In the genomic region with DNA sequence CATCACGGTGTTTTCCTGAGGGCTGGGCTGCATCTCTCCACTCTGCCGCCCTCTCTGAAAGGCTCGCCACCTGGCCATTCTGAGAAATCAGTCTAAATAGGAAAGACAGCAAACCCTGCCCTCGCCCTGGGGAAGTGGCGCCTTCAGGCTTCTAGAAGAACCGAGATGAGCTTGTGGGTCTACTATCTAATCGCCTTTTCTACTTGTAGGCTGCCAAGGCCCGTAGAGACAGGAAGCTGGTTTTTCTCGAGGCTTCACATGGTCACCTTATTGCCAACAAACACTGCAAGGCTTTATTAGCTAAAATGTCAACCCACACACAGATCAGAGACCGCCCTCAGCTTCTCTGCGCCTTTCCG, we compare ENCODE assay signal across 11 cellular contexts. TPM values are rescaled to one million over a fixed set of nuclear protein-coding genes. Genes with fewer than 3 reads are reported as not detected.
DNase-seq lines count a peak whose midpoint lies in the region; ATAC-seq and TF ChIP-seq lines count a peak whose summit lies in the region.
"Had no signal": no experiment of that assay in that cellular context is flagged by ENCODE, and none has a peak within 500 bp of the region (broad histone marks: within the 10 kb centered on the region; RNA-seq: fewer than 3 reads in every experiment).

No MANE protein-coding gene starts in this region.

- H3K4me3 Mint-ChIP-seq in activated CD4-positive, alpha-beta T cell treated with anti-CD3 and anti-CD28 coated beads for 36 hours: no peak overlapping the region

- no peaks in the 10 kb centered on the region for H3K4me1 Mint-ChIP-seq in activated CD4-positive, alpha-beta T cell treated with anti-CD3 and anti-CD28 coated beads for 36 hours

- peaks cover 47% of the 10 kb centered on the region for H3K36me3 Mint-ChIP-seq in activated CD4-positive, alpha-beta T cell treated with anti-CD3 and anti-CD28 coated beads for 36 hours (ENCODE audit: low read depth)

- H3K4me3 ChIP-seq in lower lobe of right lung: no peak overlapping the region

- TF ChIP-seq CTCF in lower lobe of right lung (IDR thresholded peaks at IDR 0.05): no peak

- H3K36me3 ChIP-seq in lower lobe of right lung: peaks cover 58% of the 10 kb centered on the region

- POLR2A ChIA-PET in activated CD4-positive, alpha-beta T cell treated with anti-CD3 and anti-CD28 coated beads for 36 hours (lab: Charles Lee): no interaction called here

- CTCF ChIA-PET in activated CD4-positive, alpha-beta T cell treated with anti-CD3 and anti-CD28 coated beads for 36 hours (lab: Charles Lee): interaction anchor here (0.6 to 1.3 kb wide), 3 partner anchors 25 to 144 kb away, joined by 3 read pairs; no protein-coding TSS in a partner anchor

- DNase-seq in lower lobe of right lung: no peak
- no peak for DNase-seq in KBM-7
- DNase-seq in activated CD4-positive, alpha-beta T cell treated with anti-CD3 and anti-CD28 coated beads for 36 hours: no peak
- DNase-seq in NCI-H226: no peak
- no peak for DNase-seq in DMS53 treated with DMSO at 0.1 percent for 48 hours (lab: John Stamatoyannopoulos, UW; ENCODE audit: unreplicated experiment)
- DNase-seq: kidney glomerular epithelial cell, SHP77 had no signal

- H3K27ac ChIP-seq in lower lobe of right lung: peak overlapping the region; percentile 31

- in situ Hi-C loops in KBM-7 (cut with MboI; ENCODE audit: low pct_unique_long_range_greater_than_20kb, low sequenced_read_pairs): no loop called here

- intact Hi-C loops in lower lobe of right lung (cut with DNase I): no loop called here
- intact Hi-C loops in activated CD4-positive, alpha-beta T cell treated with anti-CD3 and anti-CD28 coated beads for 36 hours (cut with DNase I, micrococcal nuclease): no loop called here

- H3K9me3 Mint-ChIP-seq in activated CD4-positive, alpha-beta T cell treated with anti-CD3 and anti-CD28 coated beads for 36 hours (ENCODE audit: low read depth): no peaks in the 10 kb centered on the region
- H3K9me3 Mint-ChIP-seq: activated T-helper 2 cell treated with anti-CD3 and anti-CD28 coated beads, Interferon-gamma antibody, Interleukin-2, Interleukin-4, amounts not matched to agents 10 μg/mL and 5 μg/mL and 100 μg/mL, durations not matched to agents 14 hours and 24 hours and 36 hours had no signal

- no peaks in the 10 kb centered on the region for H3K27me3 Mint-ChIP-seq in activated CD4-positive, alpha-beta T cell treated with anti-CD3 and anti-CD28 coated beads for 36 hours

- no peak overlapping the region for H3K27ac Mint-ChIP-seq in activated CD4-positive, alpha-beta T cell treated with anti-CD3 and anti-CD28 coated beads for 36 hours
- H3K27ac Mint-ChIP-seq: activated T-helper 2 cell treated with anti-CD3 and anti-CD28 coated beads, Interferon-gamma antibody, Interleukin-2, Interleukin-4, amounts not matched to agents 10 μg/mL and 5 μg/mL and 100 μg/mL, durations not matched to agents 14 hours and 24 hours and 36 hours had no signal

- ATAC-seq in GM18511 (IDR thresholded peaks at IDR 0.05; ENCODE audit: unreplicated experiment) (peak; percentile 73), GM21367 (IDR thresholded peaks at IDR 0.05; ENCODE audit: unreplicated experiment) (peak; percentile 36), HG03175 (IDR thresholded peaks at IDR 0.05; ENCODE audit: unreplicated experiment) (peak; percentile 71), lower lobe of right lung (peak in 1 of 2 donors; percentile 22)
- no peak for ATAC-seq in activated CD4-positive, alpha-beta T cell treated with anti-CD3 and anti-CD28 coated beads for 36 hours

- H3K9me3 ChIP-seq in lower lobe of right lung: no peaks in the 10 kb centered on the region

- H3K4me1 ChIP-seq in lower lobe of right lung: peaks cover 6% of the 10 kb centered on the region

- H3K27me3 ChIP-seq in lower lobe of right lung (ENCODE audit: low read depth): no peaks in the 10 kb centered on the region

RNA-seq across cellular contexts. Expression of a gene that starts 21.4 kb away (rescaled TPM):
- total RNA-seq in lower lobe of right lung: 64.7 TPM
- total RNA-seq in activated CD4-positive, alpha-beta T cell treated with anti-CD3 and anti-CD28 coated beads for 36 hours: 1 to 10 TPM; 1.7 to 2.4 TPM

RNA-seq across cellular contexts. Expression of a gene that starts 23.0 kb away (rescaled TPM):
- total RNA-seq in lower lobe of right lung: 18.5 TPM
- total RNA-seq in activated CD4-positive, alpha-beta T cell treated with anti-CD3 and anti-CD28 coated beads for 36 hours: 100 to 1,000 TPM in 1 of 2 experiments, 10 to 100 TPM in 1; 84.9 to 123 TPM

RNA-seq across cellular contexts. Expression of a gene that starts 57.1 kb away (rescaled TPM):
- total RNA-seq in lower lobe of right lung: 210 TPM
- 100 to 1,000 TPM; 441 to 496 TPM for total RNA-seq in activated CD4-positive, alpha-beta T cell treated with anti-CD3 and anti-CD28 coated beads for 36 hours

RNA-seq across cellular contexts. Expression of a gene that starts 58.0 kb away (rescaled TPM):
- total RNA-seq in lower lobe of right lung: 24.1 TPM
- total RNA-seq in activated CD4-positive, alpha-beta T cell treated with anti-CD3 and anti-CD28 coated beads for 36 hours: 1 to 10 TPM; 1.4 to 1.8 TPM

Comparison
In these comparisons a context has a peak if more than half of its experiments do, and no peak if none do; other contexts are left out.
1. RNA of a gene that starts 21.4 kb away (total RNA-seq): 64.7 TPM in lower lobe of right lung (single experiment); 1.7 to 2.4 TPM in activated CD4-positive, alpha-beta T cell treated with anti-CD3 and anti-CD28 coated beads for 36 hours; every median in the first group is over 10 times any median in the second.